ENCODE assay signal across 1 cellular context in genomic region chr6:42043787-42044475, GRCh38.
TF ChIP-seq lines count a peak whose summit lies in the region.

No MANE protein-coding gene starts in this region.

TF ChIP-seq in HepG2, 621 proteins besides CTCF, POLR2A, EP300 and RAD21 (continued from another document and continues in another):
- TF ChIP-seq, protein P1, sequence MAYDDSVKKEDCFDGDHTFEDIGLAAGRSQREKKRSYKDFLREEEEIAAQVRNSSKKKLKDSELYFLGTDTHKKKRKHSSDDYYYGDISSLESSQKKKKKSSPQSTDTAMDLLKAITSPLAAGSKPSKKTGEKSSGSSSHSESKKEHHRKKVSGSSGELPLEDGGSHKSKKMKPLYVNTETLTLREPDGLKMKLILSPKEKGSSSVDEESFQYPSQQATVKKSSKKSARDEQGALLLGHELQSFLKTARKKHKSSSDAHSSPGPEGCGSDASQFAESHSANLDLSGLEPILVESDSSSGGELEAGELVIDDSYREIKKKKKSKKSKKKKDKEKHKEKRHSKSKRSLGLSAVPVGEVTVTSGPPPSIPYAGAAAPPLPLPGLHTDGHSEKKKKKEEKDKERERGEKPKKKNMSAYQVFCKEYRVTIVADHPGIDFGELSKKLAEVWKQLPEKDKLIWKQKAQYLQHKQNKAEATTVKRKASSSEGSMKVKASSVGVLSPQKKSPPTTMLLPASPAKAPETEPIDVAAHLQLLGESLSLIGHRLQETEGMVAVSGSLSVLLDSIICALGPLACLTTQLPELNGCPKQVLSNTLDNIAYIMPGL (CRISPR knock-in tag; IDR thresholded peaks at IDR 0.05; ENCODE audit: borderline replicate concordance in 1 of 2, low read depth in 1 of 2) = peak; percentile 90 to 91
- TF ChIP-seq PPARG (CRISPR knock-in tag; conservative IDR thresholded peaks at IDR 0.05) (peak; percentile 40; the same call in 1 of the 2 replicates), ZNF644 (CRISPR knock-in tag; IDR thresholded peaks at IDR 0.05; ENCODE audit: low read depth) (0 out of 2 replicates have a peak, but pooled peaks have one; percentile 43), RCOR2 (CRISPR knock-in tag; IDR thresholded peaks at IDR 0.05) (no peak), FOXC1 (CRISPR knock-in tag; IDR thresholded peaks at IDR 0.05; ENCODE audit: borderline replicate concordance) (peak; percentile 58), ZNF501 (CRISPR knock-in tag; IDR thresholded peaks at IDR 0.05) (peak; percentile 57), MYPOP (CRISPR knock-in tag; IDR thresholded peaks at IDR 0.05) (no peak), THYN1 (CRISPR knock-in tag; IDR thresholded peaks at IDR 0.05; ENCODE audit: borderline replicate concordance, low read depth) (no peak), HNRNPH1 (optimal IDR thresholded peaks at IDR 0.05; ENCODE audit: low read depth, low read length) (no peak), ZMYM4 (CRISPR knock-in tag; IDR thresholded peaks at IDR 0.05) (peak; percentile 63; the same call in 1 of the 2 replicates), KLF13 (CRISPR knock-in tag; IDR thresholded peaks at IDR 0.05) (no peak), PHF8 (CRISPR knock-in tag; IDR thresholded peaks at IDR 0.05) (peak; percentile 46; the same call in 1 of the 2 replicates), MAF1 (CRISPR knock-in tag; IDR thresholded peaks at IDR 0.05; ENCODE audit: borderline replicate concordance) (no peak), ZNF30 (CRISPR knock-in tag; IDR thresholded peaks at IDR 0.05) (no peak), REPIN1 (CRISPR knock-in tag; IDR thresholded peaks at IDR 0.05; ENCODE audit: borderline replicate concordance, low read depth) (peak; percentile 86), MED1 (CRISPR knock-in tag; IDR thresholded peaks at IDR 0.05) (0 out of 2 replicates have a peak, but pooled peaks have one; percentile 9), ZNF687 (CRISPR knock-in tag; IDR thresholded peaks at IDR 0.05) (peak; percentile 74), JDP2 (CRISPR knock-in tag; IDR thresholded peaks at IDR 0.05; ENCODE audit: borderline replicate concordance) (no peak), HMGA1 (CRISPR knock-in tag; conservative IDR thresholded peaks at IDR 0.05) (no peak), ZGPAT (CRISPR knock-in tag; IDR thresholded peaks at IDR 0.05) (peak; percentile 65; the same call in 1 of the 2 replicates), TBX2 (CRISPR knock-in tag; IDR thresholded peaks at IDR 0.05; ENCODE audit: borderline replicate concordance) (peak; percentile 41; the same call in 1 of the 2 replicates), NR2C2 (CRISPR knock-in tag; IDR thresholded peaks at IDR 0.05; ENCODE audit: borderline replicate concordance) (peak; percentile 54; the same call in 1 of the 2 replicates), ZNF746 (CRISPR knock-in tag; IDR thresholded peaks at IDR 0.05) (peak; percentile 8; the same call in 1 of the 2 replicates), TRIM24 (CRISPR knock-in tag; IDR thresholded peaks at IDR 0.05) (no peak), MAZ (IDR thresholded peaks at IDR 0.05; ENCODE audit: borderline replicate concordance, low read depth, low read length) (no peak; the same call in 1 of the 2 replicates), MAZ (CRISPR knock-in tag; IDR thresholded peaks at IDR 0.05; ENCODE audit: low read depth) (peak; percentile 74), HIC2 (CRISPR knock-in tag; IDR thresholded peaks at IDR 0.05; ENCODE audit: low read depth) (peak; percentile 72; the same call in 1 of the 2 replicates), ZMAT5 (CRISPR knock-in tag; IDR thresholded peaks at IDR 0.05; ENCODE audit: borderline replicate concordance, low read depth) (no peak), CEBPZ (IDR thresholded peaks at IDR 0.05; ENCODE audit: low read length) (no peak), ZNF776 (CRISPR knock-in tag; IDR thresholded peaks at IDR 0.05) (no peak), ZNF547 (CRISPR knock-in tag; IDR thresholded peaks at IDR 0.05) (peak; percentile 91), GMEB2 (CRISPR knock-in tag; IDR thresholded peaks at IDR 0.05; ENCODE audit: low read depth) (no peak)
- TF ChIP-seq, protein P2, sequence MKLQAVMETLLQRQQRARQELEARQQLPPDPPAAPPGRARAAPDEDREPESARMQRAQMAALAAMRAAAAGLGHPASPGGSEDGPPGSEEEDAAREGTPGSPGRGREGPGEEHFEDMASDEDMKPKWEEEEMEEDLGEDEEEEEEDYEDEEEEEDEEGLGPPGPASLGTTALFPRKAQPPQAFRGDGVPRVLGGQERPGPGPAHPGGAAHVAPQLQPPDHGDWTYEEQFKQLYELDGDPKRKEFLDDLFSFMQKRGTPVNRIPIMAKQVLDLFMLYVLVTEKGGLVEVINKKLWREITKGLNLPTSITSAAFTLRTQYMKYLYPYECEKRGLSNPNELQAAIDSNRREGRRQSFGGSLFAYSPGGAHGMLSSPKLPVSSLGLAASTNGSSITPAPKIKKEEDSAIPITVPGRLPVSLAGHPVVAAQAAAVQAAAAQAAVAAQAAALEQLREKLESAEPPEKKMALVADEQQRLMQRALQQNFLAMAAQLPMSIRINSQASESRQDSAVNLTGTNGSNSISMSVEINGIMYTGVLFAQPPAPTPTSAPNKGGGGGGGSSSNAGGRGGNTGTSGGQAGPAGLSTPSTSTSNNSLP (IDR thresholded peaks at IDR 0.05; ENCODE audit: low read depth, low read length) = 0 out of 2 replicates have a peak, but pooled peaks have one; percentile 12
